ENCODE assay signal across 9 cellular contexts in genomic region chr3:12158387-12159226, GRCh38. TPM values are rescaled to one million over a fixed set of nuclear protein-coding genes. Genes with fewer than 3 reads are reported as not detected.
DNase-seq lines count a peak whose midpoint lies in the region; ATAC-seq and TF ChIP-seq lines count a peak whose summit lies in the region.
"Had no signal": no experiment of that assay in that cellular context is flagged by ENCODE, and none has a peak within 500 bp of the region (broad histone marks: within the 10 kb centered on the region; RNA-seq: fewer than 3 reads in every experiment).

TSS of gene TIMP4 (minus strand) at chr3:12158912. CDS start at chr3:12158840, 72 bp downstream.

- WGBS in body of pancreas, 2 donors, result 17 to 28% methylated on average over 18 to 34 of the region's 34 CpGs

- H3K4me3 ChIP-seq in body of pancreas, result no peak within 1 kb of the TSS
- H3K4me3 ChIP-seq in CD4-positive, alpha-beta memory T cell (ENCODE audit: low read length in 2 of 2), result no peak within 1 kb of the TSS

- intact Hi-C loops in body of pancreas (cut with DNase I), result no loop called here
- intact Hi-C loops in CD4-positive, alpha-beta memory T cell (cut with micrococcal nuclease), result no loop called here

- H3K9me3 ChIP-seq in body of pancreas, result no peaks in the 10 kb centered on the region
- no peaks in the 10 kb centered on the region for H3K9me3 ChIP-seq in CD4-positive, alpha-beta memory T cell (ENCODE audit: control insufficient read depth in 1 of 2, low read length in 2 of 2)

- no peaks in the 10 kb centered on the region for H3K36me3 Mint-ChIP-seq in stimulated activated naive B cell treated with anti-CD40 and anti-IgM and Interleukin-4, amounts not matched to agents 10 μg/mL and 1 μg/mL and 100 μg/mL, for 72 hours
- H3K36me3 Mint-ChIP-seq in CD4-positive, alpha-beta memory T cell, result no peaks in the 10 kb centered on the region

- H3K27me3 ChIP-seq in body of pancreas, result peaks cover 0 to 5% of the 10 kb centered on the region in 2 donors
- no peaks in the 10 kb centered on the region for H3K27me3 ChIP-seq in CD4-positive, alpha-beta memory T cell (ENCODE audit: insufficient read depth, low read length)

- peak within 1 kb of the TSS in 2 of 4 donors; percentile 10 to 16 for H3K27ac ChIP-seq in body of pancreas
- no peak within 1 kb of the TSS for H3K27ac ChIP-seq in CD4-positive, alpha-beta memory T cell (ENCODE audit: low read depth, low read length)

- POLR2A ChIA-PET in CD4-positive, alpha-beta memory T cell (lab: Charles Lee; ENCODE audit: partially characterized antibody), result no interaction called here

- H3K27me3 Mint-ChIP-seq in stimulated activated naive B cell treated with anti-CD40 and anti-IgM and Interleukin-4, amounts not matched to agents 10 μg/mL and 1 μg/mL and 100 μg/mL, for 72 hours, result peaks cover 37 to 52% of the 10 kb centered on the region in 2 donors
- H3K27me3 Mint-ChIP-seq in CD4-positive, alpha-beta memory T cell, result peaks cover 4 to 12% of the 10 kb centered on the region in 2 donors

- peaks cover 5 to 12% of the 10 kb centered on the region in 2 donors for H3K4me1 Mint-ChIP-seq in stimulated activated naive B cell treated with anti-CD40 and anti-IgM and Interleukin-4, amounts not matched to agents 10 μg/mL and 1 μg/mL and 100 μg/mL, for 72 hours
- H3K4me1 Mint-ChIP-seq in CD4-positive, alpha-beta memory T cell, result peaks cover 0 to 2% (median 0%) of the 10 kb centered on the region in 4 donors

- TF ChIP-seq POLR2A in body of pancreas (IDR thresholded peaks at IDR 0.05), result peak in 1 of 3 donors; percentile 10

- peak; percentile 53 for ATAC-seq in body of pancreas
- ATAC-seq in stimulated activated naive B cell treated with anti-CD40 and anti-IgM and Interleukin-4, amounts not matched to agents 10 μg/mL and 1 μg/mL and 100 μg/mL, for 72 hours (replicated peaks), result peak; percentile 29 to 55

- DNase-seq in HT1080 (ENCODE audit: low read depth) (peak; percentile 5), body of pancreas (peak in 2 of 4 donors; percentile 28 to 32), islet precursor cell (peak; percentile 72), H4 (ENCODE audit: low spot score) (no peak), Ammon's horn (ENCODE audit: low spot score) (no peak)
- no peak for DNase-seq in stimulated activated naive B cell treated with anti-CD40 and anti-IgM and Interleukin-4, amounts not matched to agents 10 μg/mL and 1 μg/mL and 100 μg/mL, for 72 hours
- DNase-seq in CD4-positive, alpha-beta memory T cell, result no peak
- DNase-seq in activated CD4-positive, alpha-beta T cell treated with anti-CD3 and anti-CD28 coated beads for 4 hours, result no peak
- DNase-seq: activated naive CD4-positive, alpha-beta T cell treated with Interleukin-2 at 50 U/mL for 16 hours had no signal

- H3K4me1 ChIP-seq in body of pancreas, result peaks cover 7% of the 10 kb centered on the region
- H3K4me1 ChIP-seq in CD4-positive, alpha-beta memory T cell (ENCODE audit: insufficient read depth, low read length), result no peaks in the 10 kb centered on the region

- no peak for TF ChIP-seq CTCF in body of pancreas (IDR thresholded peaks at IDR 0.05)

- no peak within 1 kb of the TSS for H3K27ac Mint-ChIP-seq in stimulated activated naive B cell treated with anti-CD40 and anti-IgM and Interleukin-4, amounts not matched to agents 10 μg/mL and 1 μg/mL and 100 μg/mL, for 72 hours
- H3K27ac Mint-ChIP-seq in CD4-positive, alpha-beta memory T cell, result no peak within 1 kb of the TSS

- H3K9me3 Mint-ChIP-seq in stimulated activated naive B cell treated with anti-CD40 and anti-IgM and Interleukin-4, amounts not matched to agents 10 μg/mL and 1 μg/mL and 100 μg/mL, for 72 hours, result no peaks in the 10 kb centered on the region
- no peaks in the 10 kb centered on the region for H3K9me3 Mint-ChIP-seq in CD4-positive, alpha-beta memory T cell

- no peaks in the 10 kb centered on the region for H3K36me3 ChIP-seq in body of pancreas (replicated peaks in 1 of 2; ENCODE audit: insufficient read depth in 1 of 2, low read depth in 2 of 2)
- no peaks in the 10 kb centered on the region for H3K36me3 ChIP-seq in CD4-positive, alpha-beta memory T cell (ENCODE audit: insufficient read depth, low read length)

- CTCF ChIA-PET in CD4-positive, alpha-beta memory T cell (lab: Charles Lee; ENCODE audit: partially characterized antibody), result interaction anchor here (0.8 kb wide), 1 partner anchor 8 kb away, joined by 3 read pairs; no protein-coding TSS in a partner anchor

- H3K4me3 Mint-ChIP-seq in stimulated activated naive B cell treated with anti-CD40 and anti-IgM and Interleukin-4, amounts not matched to agents 10 μg/mL and 1 μg/mL and 100 μg/mL, for 72 hours, result no peak within 1 kb of the TSS
- peak within 1 kb of the TSS in 1 of 8 donors; percentile 5 for H3K4me3 Mint-ChIP-seq in CD4-positive, alpha-beta memory T cell

RNA-seq across cellular contexts. Expression of gene TIMP4, which starts in this region (rescaled TPM):
- total RNA-seq in HT1080 (2014; rRNA removed; shearing (Covaris generic)), result not detected in 2 replicates
- not detected in 2 replicates for polyA plus RNA-seq in HT1080 (2015; cell fraction: cytosol; rRNA removed)
- not detected in 2 replicates for polyA plus RNA-seq in HT1080 (2015; cell fraction: nucleus; rRNA removed)
- 10 to 100 TPM; 11.7 to 41.5 TPM for total RNA-seq in body of pancreas
- 0.52 and 1.1 TPM in 2 replicates for total RNA-seq in H4 (2014; rRNA removed; shearing (Covaris generic))
- not detected for total RNA-seq in CD4-positive, alpha-beta memory T cell
- not detected for polyA plus RNA-seq in CD4-positive, alpha-beta memory T cell

Comparison
In these comparisons a context has a peak if more than half of its experiments do, and no peak if none do; other contexts are left out.
1. Peak in DNase-seq in HT1080; RNA of the gene not detected or under 1 TPM.